In genomic region chr15:80979538-80980200, GRCh38 we compare ENCODE assay signal across 23 cellular contexts. TPM values are rescaled to one million over a fixed set of nuclear protein-coding genes. Genes with fewer than 3 reads are reported as not detected.
A peak's percentile ranks its signal among the peaks of the same experiment; 100 is the strongest.
DNase-seq lines count a peak whose midpoint lies in the region; ATAC-seq and TF ChIP-seq lines count a peak whose summit lies in the region.
"Had no signal": no experiment of that assay in that cellular context is flagged by ENCODE, and none has a peak within 500 bp of the region (broad histone marks: within the 10 kb centered on the region; RNA-seq: fewer than 3 reads in every experiment).

No MANE protein-coding gene starts in this region.

- peaks cover 88% of the 10 kb centered on the region for H3K36me3 Mint-ChIP-seq in dendritic cell treated with granulocyte-macrophage colony-stimulating factor and Interleukin-4, amounts not matched to agents 40 ng/mL and 50 ng/mL, for 4 days (ENCODE audit: low read depth)
- H3K36me3 Mint-ChIP-seq in type B pancreatic cell = peaks cover 28% of the 10 kb centered on the region

- intact Hi-C loops in heart left ventricle (cut with DNase I) (loop anchor here in 8 of 10 donors (5.0 to 10.0 kb wide), 5 partner anchors 128 to 415 kb away; no protein-coding TSS in a partner anchor), cardiac septum (cut with DNase I) (loop anchor here (10.0 kb wide), 1 partner anchor 285 kb away; no protein-coding TSS in a partner anchor)
- intact Hi-C loops in dendritic cell treated with granulocyte-macrophage colony-stimulating factor and Interleukin-4, amounts not matched to agents 40 ng/mL and 50 ng/mL, for 4 days (cut with micrococcal nuclease) = loop anchor here (5.0 kb wide), 1 partner anchor 128 kb away; no protein-coding TSS in a partner anchor

- H3K4me1 Mint-ChIP-seq in dendritic cell treated with granulocyte-macrophage colony-stimulating factor and Interleukin-4, amounts not matched to agents 40 ng/mL and 50 ng/mL, for 4 days (ENCODE audit: low read depth) = peaks cover 46% of the 10 kb centered on the region
- peaks cover 35% of the 10 kb centered on the region for H3K4me1 Mint-ChIP-seq in type B pancreatic cell (ENCODE audit: unreplicated experiment)

- no peaks in the 10 kb centered on the region for H3K9me3 Mint-ChIP-seq in dendritic cell treated with granulocyte-macrophage colony-stimulating factor and Interleukin-4, amounts not matched to agents 40 ng/mL and 50 ng/mL, for 4 days
- H3K9me3 Mint-ChIP-seq in type B pancreatic cell = no peaks in the 10 kb centered on the region
- H3K9me3 Mint-ChIP-seq: activated B cell treated with CpG ODN at 0.5 μM for 24 hours; CD4-positive, alpha-beta memory T cell; H9; nephron had no signal

- H3K36me3 ChIP-seq in heart left ventricle (peaks cover 0 to 71% (median 52%) of the 10 kb centered on the region in 9 donors), Karpas-422 (ENCODE audit: insufficient read depth, low read length) (peaks cover 12% of the 10 kb centered on the region; the same call in 1 of the 2 replicates)

- no peak for TF ChIP-seq POLR2A in heart left ventricle (IDR thresholded peaks at IDR 0.05)

- no peak overlapping the region for H3K4me3 ChIP-seq in heart left ventricle
- no peak overlapping the region for H3K4me3 ChIP-seq in Karpas-422 (ENCODE audit: low read length)
- H3K4me3 ChIP-seq: heart right ventricle, vagina had no signal

- H3K4me3 Mint-ChIP-seq in dendritic cell treated with granulocyte-macrophage colony-stimulating factor and Interleukin-4, amounts not matched to agents 40 ng/mL and 50 ng/mL, for 4 days = no peak overlapping the region
- H3K4me3 Mint-ChIP-seq in type B pancreatic cell = no peak overlapping the region
- H3K4me3 Mint-ChIP-seq: activated B cell treated with CpG ODN at 0.5 μM for 24 hours; CD4-positive, alpha-beta memory T cell; H9; nephron had no signal

- DNase-seq in heart left ventricle (no peak), cardiac septum (ENCODE audit: low spot score) (no peak), Karpas-422 (peak; percentile 12), type B pancreatic cell (ENCODE audit: extremely low spot score, unreplicated experiment) (no peak)
- no peak for DNase-seq in activated CD8-positive, alpha-beta memory T cell treated with anti-CD3 and anti-CD28 coated beads, Interleukin-2, amount 50 U/mL, for 48 hours
- DNase-seq: activated B cell treated with CpG ODN at 0.5 μM for 24 hours; amniotic stem cell; caudate nucleus; CD4-positive, alpha-beta memory T cell; DMS153; GF-D8; H9; heart right ventricle; midbrain; MM.1S; NCI-H1436 treated with DMSO at 0.1 percent for 48 hours; NCI-H510A; T-helper 9 cell had no signal

- no peaks in the 10 kb centered on the region; the same call in 1 of the 2 replicates for H4K20me1 ChIP-seq in Karpas-422 (ENCODE audit: insufficient read depth, low read depth, low read length)

- H3K4me1 ChIP-seq in heart left ventricle (peaks cover 0 to 41% (median 12%) of the 10 kb centered on the region in 12 donors), Karpas-422 (ENCODE audit: low read length) (no peaks in the 10 kb centered on the region)

- H3K27me3 Mint-ChIP-seq in dendritic cell treated with granulocyte-macrophage colony-stimulating factor and Interleukin-4, amounts not matched to agents 40 ng/mL and 50 ng/mL, for 4 days = no peaks in the 10 kb centered on the region
- H3K27me3 Mint-ChIP-seq in type B pancreatic cell = no peaks in the 10 kb centered on the region
- H3K27me3 Mint-ChIP-seq: activated B cell treated with CpG ODN at 0.5 μM for 24 hours; CD4-positive, alpha-beta memory T cell had no signal

- ATAC-seq in heart left ventricle (peak; percentile 27 to 54 (median 38)), HG02588 (IDR thresholded peaks at IDR 0.05; ENCODE audit: unreplicated experiment) (no peak)
- ATAC-seq: left lobe of liver had no signal

- H2AFZ ChIP-seq in Karpas-422 (ENCODE audit: low read length) = no peak overlapping the region

- no peaks in the 10 kb centered on the region for H3K27me3 ChIP-seq in heart left ventricle
- H3K27me3 ChIP-seq in Karpas-422 (ENCODE audit: low read length) = no peaks in the 10 kb centered on the region
- H3K27me3 ChIP-seq: heart right ventricle, vagina had no signal

- TF ChIP-seq CTCF in heart left ventricle (IDR thresholded peaks at IDR 0.05) (no peak), type B pancreatic cell (conservative IDR thresholded peaks at IDR 0.05) (no peak)

- H3K9me3 ChIP-seq in heart left ventricle (no peaks in the 10 kb centered on the region), Karpas-422 (ENCODE audit: low read length) (no peaks in the 10 kb centered on the region)
- H3K9me3 ChIP-seq: heart right ventricle, vagina had no signal

- H3K4me2 ChIP-seq in Karpas-422 (ENCODE audit: low read depth, low read length, poor library complexity, severe bottlenecking) = no peak overlapping the region

- WGBS in heart left ventricle, 4 donors = 65 to 71% (median 67%) methylated on average over 8 of the region's 8 CpGs

- peak overlapping the region; percentile 68 for H3K27ac Mint-ChIP-seq in dendritic cell treated with granulocyte-macrophage colony-stimulating factor and Interleukin-4, amounts not matched to agents 40 ng/mL and 50 ng/mL, for 4 days
- H3K27ac Mint-ChIP-seq in type B pancreatic cell = peak overlapping the region; percentile 88
- H3K27ac Mint-ChIP-seq: activated B cell treated with CpG ODN at 0.5 μM for 24 hours, nephron had no signal

- no peaks in the 10 kb centered on the region for H3K9me2 ChIP-seq in Karpas-422 (replicated peaks; ENCODE audit: insufficient read depth, low read length)

- H3K9ac ChIP-seq in Karpas-422 (ENCODE audit: low read length) = no peak overlapping the region

- H3K27ac ChIP-seq in heart left ventricle (peak overlapping the region in 2 of 12 donors; percentile 17 to 24), Karpas-422 (ENCODE audit: low read length) (no peak overlapping the region)
- H3K27ac ChIP-seq: vagina had no signal

- H3K79me2 ChIP-seq in Karpas-422 (ENCODE audit: low read length) = peaks cover 49% of the 10 kb centered on the region

RNA-seq across cellular contexts. Expression of gene MESD, which starts 9.9 kb away (rescaled TPM):
- 10 to 100 TPM; 11.2 to 19.8 (median 14.8) TPM for total RNA-seq in heart left ventricle
- polyA plus RNA-seq in heart left ventricle = 10 to 100 TPM; 11.5 to 18.3 TPM
- 12.5 TPM for total RNA-seq in cardiac septum
- 10.9 and 13.7 TPM in 2 replicates for total RNA-seq in Karpas-422 (2014; rRNA removed; shearing (Covaris generic); ENCODE audit: low replicate concordance)
- total RNA-seq in type B pancreatic cell (ENCODE audit: low replicate concordance) = 30.7 and 36.6 TPM in 2 replicates

RNA-seq across cellular contexts. Expression of gene TLNRD1, which starts 21.1 kb away (rescaled TPM):
- 10 to 100 TPM in 4 of 9 donors, 1 to 10 TPM in 5; 5.3 to 30.8 (median 8.0) TPM for total RNA-seq in heart left ventricle
- polyA plus RNA-seq in heart left ventricle = 1 to 10 TPM; 3.2 to 7.2 TPM
- total RNA-seq in cardiac septum = 7.3 TPM
- total RNA-seq in Karpas-422 (2014; rRNA removed; shearing (Covaris generic); ENCODE audit: low replicate concordance) = 5.4 and 12.8 TPM in 2 replicates
- total RNA-seq in type B pancreatic cell (ENCODE audit: low replicate concordance) = 16.7 and 20.1 TPM in 2 replicates
